In the genomic region with DNA sequence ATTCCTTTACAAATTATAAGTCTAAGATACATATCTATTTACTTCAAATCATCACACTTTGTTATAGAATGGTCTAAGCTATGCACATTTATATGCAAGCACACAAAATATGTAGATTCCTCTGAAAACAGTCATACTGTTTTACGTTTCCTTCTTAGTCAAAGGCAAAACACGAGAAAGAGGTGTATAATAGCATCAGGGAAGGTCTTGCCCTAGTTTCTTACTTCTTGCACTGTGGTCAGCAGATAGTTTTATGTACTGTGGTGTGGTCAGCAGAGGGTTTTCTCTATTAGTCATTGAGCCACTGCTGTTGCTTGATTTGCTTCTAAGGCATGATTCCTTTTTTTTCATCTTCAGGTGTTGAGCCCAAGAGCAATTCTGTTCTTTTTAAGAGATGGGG, we compare ENCODE assay signal across 2 cellular contexts.
TF ChIP-seq lines count a peak whose summit lies in the region.

No MANE protein-coding gene starts in this region.

TF ChIP-seq in IMR-90, 13 proteins besides CTCF, POLR2A, EP300 and RAD21:
- TF ChIP-seq RFX5 (IDR thresholded peaks at IDR 0.05; ENCODE audit: low read depth, low read length) (no peak), BHLHE40 (IDR thresholded peaks at IDR 0.05; ENCODE audit: low read depth, low read length) (no peak), CEBPB (IDR thresholded peaks at IDR 0.05; ENCODE audit: low read depth, low read length) (no peak), NFE2L2 (IDR thresholded peaks at IDR 0.05; ENCODE audit: low read depth, low read length) (no peak), SMC3 (IDR thresholded peaks at IDR 0.05; ENCODE audit: low read depth, low read length) (no peak), MAFK (IDR thresholded peaks at IDR 0.05; ENCODE audit: low read depth, low read length) (no peak), RCOR1 (IDR thresholded peaks at IDR 0.05; ENCODE audit: insufficient replicate concordance, low read length) (no peak), MAZ (IDR thresholded peaks at IDR 0.05; ENCODE audit: borderline replicate concordance, low read depth, low read length) (no peak), MXI1 (IDR thresholded peaks at IDR 0.05; ENCODE audit: borderline replicate concordance, low read depth, low read length) (no peak), CHD1 (IDR thresholded peaks at IDR 0.05; ENCODE audit: low read depth, low read length) (no peak), FOS (IDR thresholded peaks at IDR 0.05; ENCODE audit: low read depth, low read length) (no peak)
- TF ChIP-seq, protein P1, sequence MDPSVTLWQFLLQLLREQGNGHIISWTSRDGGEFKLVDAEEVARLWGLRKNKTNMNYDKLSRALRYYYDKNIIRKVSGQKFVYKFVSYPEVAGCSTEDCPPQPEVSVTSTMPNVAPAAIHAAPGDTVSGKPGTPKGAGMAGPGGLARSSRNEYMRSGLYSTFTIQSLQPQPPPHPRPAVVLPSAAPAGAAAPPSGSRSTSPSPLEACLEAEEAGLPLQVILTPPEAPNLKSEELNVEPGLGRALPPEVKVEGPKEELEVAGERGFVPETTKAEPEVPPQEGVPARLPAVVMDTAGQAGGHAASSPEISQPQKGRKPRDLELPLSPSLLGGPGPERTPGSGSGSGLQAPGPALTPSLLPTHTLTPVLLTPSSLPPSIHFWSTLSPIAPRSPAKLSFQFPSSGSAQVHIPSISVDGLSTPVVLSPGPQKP (IDR thresholded peaks at IDR 0.05; ENCODE audit: borderline replicate concordance, low read depth, low read length), result no peak
- TF ChIP-seq, protein P2, sequence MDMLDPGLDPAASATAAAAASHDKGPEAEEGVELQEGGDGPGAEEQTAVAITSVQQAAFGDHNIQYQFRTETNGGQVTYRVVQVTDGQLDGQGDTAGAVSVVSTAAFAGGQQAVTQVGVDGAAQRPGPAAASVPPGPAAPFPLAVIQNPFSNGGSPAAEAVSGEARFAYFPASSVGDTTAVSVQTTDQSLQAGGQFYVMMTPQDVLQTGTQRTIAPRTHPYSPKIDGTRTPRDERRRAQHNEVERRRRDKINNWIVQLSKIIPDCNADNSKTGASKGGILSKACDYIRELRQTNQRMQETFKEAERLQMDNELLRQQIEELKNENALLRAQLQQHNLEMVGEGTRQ (IDR thresholded peaks at IDR 0.05; ENCODE audit: low read depth, low read length), result no peak

TF ChIP-seq in GM12878, 131 proteins besides CTCF, POLR2A, EP300 and RAD21:
- TF ChIP-seq RUNX3 (IDR thresholded peaks at IDR 0.05; ENCODE audit: low read length) (peak; percentile 51), ZBED1 (IDR thresholded peaks at IDR 0.05; ENCODE audit: borderline replicate concordance) (no peak)
TF ChIP-seq in GM12878: peak in this region for 1.
